ENCODE assay signal across 9 cellular contexts in the genomic region with DNA sequence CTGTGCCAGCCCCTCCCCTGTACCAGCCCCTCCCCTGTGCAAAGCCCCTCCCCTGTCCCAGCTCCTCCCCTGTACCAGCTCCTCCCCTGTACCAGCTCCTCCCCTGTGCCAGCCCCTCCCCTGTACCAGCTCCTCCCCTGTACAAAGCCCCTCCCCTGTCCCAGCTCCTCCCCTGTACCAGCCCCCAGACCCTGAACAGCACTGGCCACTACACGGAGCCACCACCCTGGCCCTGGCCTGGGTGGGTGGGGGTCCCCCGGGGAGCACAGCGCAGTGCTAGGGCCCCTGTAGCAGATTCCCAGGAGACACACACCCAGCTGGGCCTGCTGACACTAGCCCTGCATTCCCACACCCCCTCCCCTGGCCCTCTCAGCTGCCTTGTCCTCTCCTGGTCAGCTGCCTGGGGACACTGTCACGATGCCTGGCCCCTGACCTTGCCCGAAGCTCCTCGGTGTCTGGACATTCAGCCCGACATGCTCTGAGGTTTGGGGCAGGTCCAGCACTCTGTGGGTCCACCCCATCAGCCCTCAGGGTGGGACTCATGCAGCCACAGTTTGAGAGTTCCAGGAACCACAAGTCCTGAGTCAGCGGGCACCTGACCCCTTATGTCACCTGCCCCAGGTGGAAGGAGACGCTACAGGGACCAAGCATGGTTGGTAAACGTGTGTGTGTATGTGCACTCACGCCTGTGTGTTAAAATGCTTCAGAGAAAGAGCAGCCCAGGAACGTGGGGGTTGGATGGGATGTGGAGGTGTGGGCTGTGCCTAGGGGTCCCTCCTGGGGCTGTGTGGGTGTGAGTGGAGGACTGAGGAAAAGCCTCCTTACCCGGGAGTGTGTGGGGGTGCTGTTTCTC.
DNase-seq lines count a peak whose midpoint lies in the region; ATAC-seq, FAIRE-seq and TF ChIP-seq lines count a peak whose summit lies in the region.
"Had no signal": no experiment of that assay in that cellular context is flagged by ENCODE, and none has a peak within 500 bp of the region (broad histone marks: within the 10 kb centered on the region; RNA-seq: fewer than 3 reads in every experiment).

No MANE protein-coding gene starts in this region.

- H3K4me3 Mint-ChIP-seq in effector memory CD8-positive, alpha-beta T cell: peak overlapping the region; percentile 29 to 44

- peak; percentile 41 for ATAC-seq in effector memory CD8-positive, alpha-beta T cell (replicated peaks)
- peak in 2 of 4 donors; percentile 13 to 17 for ATAC-seq in pancreas
- no peak for ATAC-seq in HG03432 (IDR thresholded peaks at IDR 0.05; ENCODE audit: unreplicated experiment)

- H3K9me3 Mint-ChIP-seq in effector memory CD8-positive, alpha-beta T cell: no peaks in the 10 kb centered on the region

- peaks cover 16% of the 10 kb centered on the region in 2 donors for H3K4me1 Mint-ChIP-seq in effector memory CD8-positive, alpha-beta T cell (ENCODE audit: low read depth in 2 of 2)

- no peaks in the 10 kb centered on the region for H3K27me3 Mint-ChIP-seq in effector memory CD8-positive, alpha-beta T cell

- peaks cover 27% of the 10 kb centered on the region for H3K27me3 ChIP-seq in MM.1S (replicated peaks; ENCODE audit: insufficient read depth, low read length)
- H3K27me3 ChIP-seq in pancreas: no peaks in the 10 kb centered on the region
- no peaks in the 10 kb centered on the region for H3K27me3 ChIP-seq in prostate gland (replicated peaks; ENCODE audit: insufficient read depth)

- H3K4me3 ChIP-seq in MM.1S (ENCODE audit: low read length): no peak overlapping the region
- H3K4me3 ChIP-seq in pancreas: no peak overlapping the region
- H3K4me3 ChIP-seq in prostate gland: no peak overlapping the region

- H3K4me2 ChIP-seq in MM.1S (ENCODE audit: low read depth, low read length): peak overlapping the region; percentile 39; the same call in 1 of the 2 replicates

- TF ChIP-seq CTCF in MM.1S (IDR thresholded peaks at IDR 0.05; ENCODE audit: low read length): no peak
- no peak for TF ChIP-seq CTCF in pancreas (IDR thresholded peaks at IDR 0.05)
- no peak for TF ChIP-seq CTCF in prostate gland (IDR thresholded peaks at IDR 0.05)

- H3K27ac Mint-ChIP-seq in effector memory CD8-positive, alpha-beta T cell: peak overlapping the region; percentile 25 to 63

- H3K4me1 ChIP-seq in MM.1S (ENCODE audit: low read length): peaks cover 8% of the 10 kb centered on the region
- H3K4me1 ChIP-seq in pancreas: no peaks in the 10 kb centered on the region
- no peaks in the 10 kb centered on the region for H3K4me1 ChIP-seq in prostate gland (replicated peaks)

- no peaks in the 10 kb centered on the region; the same call in 1 of the 2 replicates for H3F3A ChIP-seq in MM.1S (ENCODE audit: insufficient read depth, low read length)

- no peak for FAIRE-seq in pancreas (lab: Jason Lieb, UNC)

- 62 to 73% methylated on average over 13 of the region's 13 CpGs for WGBS in pancreas, 2 donors
- 71% methylated on average over 13 of the region's 13 CpGs for WGBS in prostate gland

- H4K20me1 ChIP-seq in MM.1S (ENCODE audit: insufficient read depth, low read length): no peaks in the 10 kb centered on the region

- H3K9ac ChIP-seq in MM.1S (ENCODE audit: low read length): no peak overlapping the region

- peaks cover 13% of the 10 kb centered on the region for H3K36me3 Mint-ChIP-seq in effector memory CD8-positive, alpha-beta T cell (ENCODE audit: insufficient read depth)

- H3K9me3 ChIP-seq in MM.1S (replicated peaks; ENCODE audit: insufficient read depth, low read length) (no peaks in the 10 kb centered on the region), pancreas (no peaks in the 10 kb centered on the region), prostate gland (no peaks in the 10 kb centered on the region)

- H3K36me3 ChIP-seq in MM.1S (replicated peaks; ENCODE audit: insufficient read depth, low read length) (no peaks in the 10 kb centered on the region), pancreas (no peaks in the 10 kb centered on the region), prostate gland (no peaks in the 10 kb centered on the region)

- no peak for TF ChIP-seq POLR2A in prostate gland (IDR thresholded peaks at IDR 0.05)

- H2AFZ ChIP-seq in MM.1S (ENCODE audit: low read length): 0 out of 2 replicates have a peak overlapping the region, but pooled peaks have one; percentile 0

- DNase-seq in CD1c-positive myeloid dendritic cell (ENCODE audit: extremely low spot score) (peak; percentile 51), MM.1S (peak; percentile 23), pancreas (peak in 4 of 6 donors; percentile 15 to 48 (median 30)), NCI-H2171 (lab: John Stamatoyannopoulos, UW) (no peak), prostate gland (ENCODE audit: low spot score) (no peak)
- no peak for DNase-seq in effector memory CD8-positive, alpha-beta T cell
- no peak for DNase-seq in activated CD4-positive, alpha-beta T cell treated with anti-CD3 and anti-CD28 coated beads for 1 hour
- DNase-seq: NCI-H524 treated with DMSO at 0.1 percent for 48 hours had no signal

- intact Hi-C loops in pancreas (cut with DNase I) (no loop called here), prostate gland (cut with DNase I) (no loop called here)

- H3K79me2 ChIP-seq in MM.1S (ENCODE audit: low read length): no peaks in the 10 kb centered on the region

- H3K27ac ChIP-seq in MM.1S (ENCODE audit: low read length) (peak overlapping the region; percentile 43; the same call in 1 of the 2 replicates), pancreas (no peak overlapping the region), prostate gland (no peak overlapping the region)

- no peaks in the 10 kb centered on the region for H3K9me2 ChIP-seq in MM.1S (replicated peaks; ENCODE audit: insufficient read depth, low read length)

Comparison
In these comparisons a context has a peak if more than half of its experiments do, and no peak if none do; other contexts are left out.
1. DNase-seq: peak in CD1c-positive myeloid dendritic cell (single experiment), MM.1S (single experiment) and pancreas (4 of 6); none in effector memory CD8-positive, alpha-beta T cell (0 of 3), NCI-H2171 (single experiment), prostate gland (single experiment) and activated CD4-positive, alpha-beta T cell treated with anti-CD3 and anti-CD28 coated beads for 1 hour (single experiment).